1 cellular context compared by ENCODE assay signal in genomic region chr14:26808407-26808806, GRCh38.
TF ChIP-seq lines count a peak whose summit lies in the region.

No MANE protein-coding gene starts in this region.

TF ChIP-seq in neural cell, 6 proteins besides CTCF, POLR2A, EP300 and RAD21 (continued from another document):
- peak; percentile 25 for TF ChIP-seq REST (IDR thresholded peaks at IDR 0.05; ENCODE audit: borderline replicate concordance)
